ENCODE assay signal across 1 cellular context in genomic region chr1:234551032-234551378, GRCh38.
TF ChIP-seq lines count a peak whose summit lies in the region.

No MANE protein-coding gene starts in this region.

TF ChIP-seq in endothelial cell of umbilical vein, 7 proteins besides CTCF, POLR2A, EP300 and RAD21:
- no peak for TF ChIP-seq POLR2AphosphoS5 (IDR thresholded peaks at IDR 0.05; ENCODE audit: insufficient read depth, low read depth, low read length)
- no peak for TF ChIP-seq JUN (IDR thresholded peaks at IDR 0.05; ENCODE audit: borderline replicate concordance, insufficient read depth, insufficient read length, low read depth)
- no peak for TF ChIP-seq MYC (IDR thresholded peaks at IDR 0.05; ENCODE audit: low read depth, low read length)
- TF ChIP-seq GATA2 (IDR thresholded peaks at IDR 0.05; ENCODE audit: insufficient read depth, insufficient read length, low read depth, low read length): no peak
- TF ChIP-seq FOS (IDR thresholded peaks at IDR 0.05; ENCODE audit: borderline replicate concordance, insufficient read depth, low read length): no peak
- no peak for TF ChIP-seq MAX (IDR thresholded peaks at IDR 0.05; ENCODE audit: insufficient read depth, insufficient read length)
- TF ChIP-seq EZH2 (IDR thresholded peaks at IDR 0.05; ENCODE audit: borderline replicate concordance, low read depth, low read length, severe bottlenecking): no peak
